ENCODE assay signal across 8 cellular contexts in genomic region chr1:241847796-241848668, GRCh38. TPM values are rescaled to one million over a fixed set of nuclear protein-coding genes. Genes with fewer than 3 reads are reported as not detected.
DNase-seq lines count a peak whose midpoint lies in the region; ATAC-seq and TF ChIP-seq lines count a peak whose summit lies in the region.

EXO1 (plus strand) TSS chr1:241848204; CDS start chr1:241850426, 2,222 bp downstream.

- no peaks in the 10 kb centered on the region for H3K9me2 ChIP-seq in PC-9 (ENCODE audit: insufficient read depth)

- ATAC-seq in GM21576 (IDR thresholded peaks at IDR 0.05; ENCODE audit: unreplicated experiment), result peak; percentile 96

- H3K9ac ChIP-seq in muscle layer of colon (ENCODE audit: low read length), result no peak within 1 kb of the TSS

- H3F3A ChIP-seq in PC-9 (ENCODE audit: insufficient read depth, low read depth), result no peaks in the 10 kb centered on the region

- 0 to 1% methylated on average over 68 of the region's 68 CpGs for WGBS in esophagus, 2 donors

- H3K79me2 ChIP-seq in PC-9 (ENCODE audit: low read depth), result peaks cover 16% of the 10 kb centered on the region

- TF ChIP-seq EP300 in Ishikawa (IDR thresholded peaks at IDR 0.05; ENCODE audit: borderline replicate concordance), result no peak

- H3K9me3 ChIP-seq in PC-9 (ENCODE audit: insufficient read depth, low read depth) (no peaks in the 10 kb centered on the region), esophagus (ENCODE audit: control insufficient read depth in 2 of 2, insufficient read depth in 1 of 2, low read depth in 1 of 2, low read length in 1 of 2) (no peaks in the 10 kb centered on the region), muscle layer of colon (ENCODE audit: low read length) (no peaks in the 10 kb centered on the region)

- CTCF ChIA-PET in PC-9 (lab: Charles Lee), result no interaction called here

- H3K36me3 ChIP-seq in PC-9 (ENCODE audit: low read depth), result no peaks in the 10 kb centered on the region
- H3K36me3 ChIP-seq in esophagus (ENCODE audit: control insufficient read depth in 2 of 2, insufficient read depth in 2 of 2, low read length in 1 of 2), result no peaks in the 10 kb centered on the region
- H3K36me3 ChIP-seq in muscle layer of colon (ENCODE audit: insufficient read depth, low read length), result no peaks in the 10 kb centered on the region

- H2AFZ ChIP-seq in PC-9, result peak within 1 kb of the TSS; percentile 96

- no peak; the same call in 1 of the 2 replicates for TF ChIP-seq CTCF in PC-9 (conservative IDR thresholded peaks at IDR 0.05)

- DNase-seq in DMS53 treated with DMSO at 0.1 percent for 48 hours (lab: John Stamatoyannopoulos, UW; ENCODE audit: unreplicated experiment) (peak; percentile 93), PC-9 (peak; percentile 82 to 87)
- DNase-seq in activated T-cell treated with anti-CD3 and anti-CD28 coated beads, Interleukin-2, amount 50 U/mL, for 1 hour, result peak; percentile 91
- DNase-seq in stimulated activated CD8-positive, alpha-beta memory T cell treated with anti-CD3 and anti-CD28 coated beads, Interleukin-7, amount 100 ng/mL, for 24 hours (ENCODE audit: low read depth), result peak; percentile 80

- TF ChIP-seq RAD21 in Ishikawa (IDR thresholded peaks at IDR 0.05; ENCODE audit: low read depth), result peak; percentile 38

- peak within 1 kb of the TSS; percentile 83 for H3K4me2 ChIP-seq in PC-9

- BruUV-seq in PC-9 (replicated peaks; lab: Mats Ljungman, UMichigan), result TSS peak; percentile 83

- peaks cover 17% of the 10 kb centered on the region for H3K4me1 ChIP-seq in PC-9 (replicated peaks; ENCODE audit: insufficient read depth)
- peaks cover 5 to 6% of the 10 kb centered on the region in 2 donors for H3K4me1 ChIP-seq in esophagus (ENCODE audit: control insufficient read depth in 2 of 2, insufficient read depth in 2 of 2, low read length in 1 of 2)
- peaks cover 10% of the 10 kb centered on the region for H3K4me1 ChIP-seq in muscle layer of colon (ENCODE audit: insufficient read depth, low read length)

- H3K27ac ChIP-seq in PC-9, result peak within 1 kb of the TSS; percentile 87
- H3K27ac ChIP-seq in esophagus (ENCODE audit: low read depth in 2 of 2, low read length in 1 of 2), result peak within 1 kb of the TSS; percentile 100
- H3K27ac ChIP-seq in muscle layer of colon (ENCODE audit: low read depth, low read length), result peak within 1 kb of the TSS; percentile 89

- intact Hi-C loops in PC-9 (cut with micrococcal nuclease; ENCODE audit: unreplicated experiment), result loop anchor here (5.0 kb wide), 1 partner anchor 169 kb away; no protein-coding TSS in a partner anchor

- no peaks in the 10 kb centered on the region for H4K20me1 ChIP-seq in PC-9 (ENCODE audit: insufficient read depth)

- H3K4me3 ChIP-seq in PC-9, result peak within 1 kb of the TSS; percentile 71
- H3K4me3 ChIP-seq in esophagus (ENCODE audit: low read depth in 1 of 2, low read length in 2 of 2), result peak within 1 kb of the TSS; percentile 86 to 99
- peak within 1 kb of the TSS; percentile 66 to 75 for H3K4me3 ChIP-seq in muscle layer of colon (ENCODE audit: low read depth in 1 of 2, low read length in 2 of 2)

- POLR2A ChIA-PET in PC-9 (lab: Charles Lee; ENCODE audit: unreplicated experiment), result no interaction called here

- H3K27me3 ChIP-seq in PC-9 (ENCODE audit: insufficient read depth, low read depth) (no peaks in the 10 kb centered on the region), esophagus (ENCODE audit: control insufficient read depth in 1 of 2, insufficient read depth in 2 of 2, low read length in 2 of 2) (no peaks in the 10 kb centered on the region), muscle layer of colon (ENCODE audit: control insufficient read depth in 1 of 2, insufficient read depth in 2 of 2, low read length in 2 of 2) (no peaks in the 10 kb centered on the region)

TF ChIP-seq in Ishikawa, 13 proteins besides CTCF, POLR2A, EP300 and RAD21:
- TF ChIP-seq, protein P1, sequence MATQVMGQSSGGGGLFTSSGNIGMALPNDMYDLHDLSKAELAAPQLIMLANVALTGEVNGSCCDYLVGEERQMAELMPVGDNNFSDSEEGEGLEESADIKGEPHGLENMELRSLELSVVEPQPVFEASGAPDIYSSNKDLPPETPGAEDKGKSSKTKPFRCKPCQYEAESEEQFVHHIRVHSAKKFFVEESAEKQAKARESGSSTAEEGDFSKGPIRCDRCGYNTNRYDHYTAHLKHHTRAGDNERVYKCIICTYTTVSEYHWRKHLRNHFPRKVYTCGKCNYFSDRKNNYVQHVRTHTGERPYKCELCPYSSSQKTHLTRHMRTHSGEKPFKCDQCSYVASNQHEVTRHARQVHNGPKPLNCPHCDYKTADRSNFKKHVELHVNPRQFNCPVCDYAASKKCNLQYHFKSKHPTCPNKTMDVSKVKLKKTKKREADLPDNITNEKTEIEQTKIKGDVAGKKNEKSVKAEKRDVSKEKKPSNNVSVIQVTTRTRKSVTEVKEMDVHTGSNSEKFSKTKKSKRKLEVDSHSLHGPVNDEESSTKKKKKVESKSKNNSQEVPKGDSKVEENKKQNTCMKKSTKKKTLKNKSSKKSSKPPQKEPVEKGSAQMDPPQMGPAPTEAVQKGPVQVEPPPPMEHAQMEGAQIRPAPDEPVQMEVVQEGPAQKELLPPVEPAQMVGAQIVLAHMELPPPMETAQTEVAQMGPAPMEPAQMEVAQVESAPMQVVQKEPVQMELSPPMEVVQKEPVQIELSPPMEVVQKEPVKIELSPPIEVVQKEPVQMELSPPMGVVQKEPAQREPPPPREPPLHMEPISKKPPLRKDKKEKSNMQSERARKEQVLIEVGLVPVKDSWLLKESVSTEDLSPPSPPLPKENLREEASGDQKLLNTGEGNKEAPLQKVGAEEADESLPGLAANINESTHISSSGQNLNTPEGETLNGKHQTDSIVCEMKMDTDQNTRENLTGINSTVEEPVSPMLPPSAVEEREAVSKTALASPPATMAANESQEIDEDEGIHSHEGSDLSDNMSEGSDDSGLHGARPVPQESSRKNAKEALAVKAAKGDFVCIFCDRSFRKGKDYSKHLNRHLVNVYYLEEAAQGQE (IDR thresholded peaks at IDR 0.05; ENCODE audit: low read depth), result no peak
- TF ChIP-seq CREB1 (IDR thresholded peaks at IDR 0.05; ENCODE audit: low read depth) (no peak), TCF12 (IDR thresholded peaks at IDR 0.05; ENCODE audit: low read depth) (peak; percentile 62), ZBTB7A (IDR thresholded peaks at IDR 0.05; ENCODE audit: low read depth) (peak; percentile 69), NFIC (IDR thresholded peaks at IDR 0.05) (peak; percentile 17; the same call in 1 of the 2 replicates), MAX (IDR thresholded peaks at IDR 0.05) (peak; percentile 88), YY1 (IDR thresholded peaks at IDR 0.05; ENCODE audit: low read depth) (0 out of 2 replicates have a peak, but pooled peaks have one; percentile 61), TEAD4 (IDR thresholded peaks at IDR 0.05) (no peak), FOXM1 (IDR thresholded peaks at IDR 0.05; ENCODE audit: borderline replicate concordance, low read depth) (no peak), TAF1 (IDR thresholded peaks at IDR 0.05; ENCODE audit: low read depth) (peak; percentile 46; the same call in 1 of the 2 replicates), EGR1 (IDR thresholded peaks at IDR 0.05) (no peak), USF1 (IDR thresholded peaks at IDR 0.05) (no peak; the same call in 1 of the 2 replicates), CEBPB (IDR thresholded peaks at IDR 0.05) (0 out of 2 replicates have a peak, but pooled peaks have one; percentile 39)
TF ChIP-seq in Ishikawa: peak in this region for 7.

RNA-seq across cellular contexts. Expression of gene EXO1, which starts in this region (rescaled TPM):
- 28.6 and 32.1 TPM in 2 replicates for total RNA-seq in PC-9 (2021)
- 1 to 10 TPM; 1.2 to 2.7 TPM for polyA plus RNA-seq in esophagus

Comparison
In these comparisons a context has a peak if more than half of its experiments do, and no peak if none do; other contexts are left out.
1. Peak in every context shown above with its lines: DNase-seq, ATAC-seq, H3K4me3 ChIP-seq and H3K27ac ChIP-seq.